In the genomic region with DNA sequence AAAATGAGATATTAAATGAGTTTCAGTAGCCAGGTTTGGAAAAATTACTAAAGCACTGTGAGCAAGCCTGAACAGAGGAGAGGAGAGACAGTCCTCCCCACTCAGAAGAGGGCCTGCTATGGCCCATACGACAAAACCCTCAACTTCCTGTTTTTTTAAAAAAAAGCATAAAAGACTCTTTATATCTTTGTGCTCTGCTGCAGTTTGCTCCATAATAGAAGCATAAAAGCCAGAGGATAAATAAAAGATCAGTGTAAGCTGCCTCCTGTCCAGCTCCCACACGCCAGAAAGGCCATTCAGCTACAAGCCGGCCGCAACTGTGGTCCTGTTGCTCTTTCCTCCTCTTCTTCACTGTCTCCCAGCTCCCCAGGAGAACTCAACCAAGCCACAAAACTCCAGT, we compare ENCODE assay signal across 18 cellular contexts. TPM values are rescaled to one million over a fixed set of nuclear protein-coding genes. Genes with fewer than 3 reads are reported as not detected.
DNase-seq lines count a peak whose midpoint lies in the region; ATAC-seq, FAIRE-seq and TF ChIP-seq lines count a peak whose summit lies in the region.
"Had no signal": no experiment of that assay in that cellular context is flagged by ENCODE, and none has a peak within 500 bp of the region (broad histone marks: within the 10 kb centered on the region; RNA-seq: fewer than 3 reads in every experiment).

No MANE protein-coding gene starts in this region.

- TF ChIP-seq CTCF in HL-60 (IDR thresholded peaks at IDR 0.05; ENCODE audit: insufficient read depth, low read length): no peak
- TF ChIP-seq CTCF in tibial nerve (IDR thresholded peaks at IDR 0.05): no peak

- H3K9me3 Mint-ChIP-seq in activated CD8-positive, alpha-beta T cell treated with anti-CD3 and anti-CD28 coated beads, Interleukin-2, amount 10 ng/mL, durations not matched to agents 7 days and 5 days (ENCODE audit: insufficient read depth): no peaks in the 10 kb centered on the region
- H3K9me3 Mint-ChIP-seq: activated naive CD4-positive, alpha-beta T cell treated with anti-CD3 and anti-CD28 coated beads, Interleukin-2, amount 10 ng/mL, durations not matched to agents 7 days and 5 days; activated T-cell treated with anti-CD3 and anti-CD28 coated beads, Interleukin-2, amount 50 U/mL, for 4 hours had no signal

- FAIRE-seq in endometrium (lab: Jason Lieb, UNC): peak; percentile 39
- FAIRE-seq: astrocyte, G401.6 had no signal

- H3K9me3 ChIP-seq in tibial nerve: no peaks in the 10 kb centered on the region
- H3K9me3 ChIP-seq: HAP-1, lower lobe of right lung, transverse colon had no signal

- POLR2A ChIA-PET in activated CD8-positive, alpha-beta T cell treated with anti-CD3 and anti-CD28 coated beads, Interleukin-2, amount 10 ng/mL, durations not matched to agents 7 days and 5 days (lab: Charles Lee): no interaction called here

- TF ChIP-seq EP300 in tibial nerve (IDR thresholded peaks at IDR 0.05): peak; percentile 35 to 56

- no peak overlapping the region for H3K4me3 Mint-ChIP-seq in activated CD8-positive, alpha-beta T cell treated with anti-CD3 and anti-CD28 coated beads, Interleukin-2, amount 10 ng/mL, durations not matched to agents 7 days and 5 days
- H3K4me3 Mint-ChIP-seq: activated naive CD4-positive, alpha-beta T cell treated with anti-CD3 and anti-CD28 coated beads, Interleukin-2, amount 10 ng/mL, durations not matched to agents 7 days and 5 days; activated T-cell treated with anti-CD3 and anti-CD28 coated beads, Interleukin-2, amount 50 U/mL, for 4 hours had no signal

- CTCF ChIA-PET in activated CD8-positive, alpha-beta T cell treated with anti-CD3 and anti-CD28 coated beads, Interleukin-2, amount 10 ng/mL, durations not matched to agents 7 days and 5 days (lab: Charles Lee): interaction anchor here (0.9 to 1.2 kb wide), 2 partner anchors 26 to 55 kb away, joined by 3 to 5 read pairs; no protein-coding TSS in a partner anchor

- WGBS in tibial nerve, 2 donors: 39 to 46% methylated on average over 4 of the region's 4 CpGs

- peaks cover 0 to 98% (median 5%) of the 10 kb centered on the region in 3 donors for H3K36me3 ChIP-seq in tibial nerve

- H3K4me1 Mint-ChIP-seq in activated CD8-positive, alpha-beta T cell treated with anti-CD3 and anti-CD28 coated beads, Interleukin-2, amount 10 ng/mL, durations not matched to agents 7 days and 5 days (ENCODE audit: low read depth): peaks cover 6% of the 10 kb centered on the region

- H3K27ac Mint-ChIP-seq in activated CD8-positive, alpha-beta T cell treated with anti-CD3 and anti-CD28 coated beads, Interleukin-2, amount 10 ng/mL, durations not matched to agents 7 days and 5 days: no peak overlapping the region
- H3K27ac Mint-ChIP-seq: activated naive CD4-positive, alpha-beta T cell treated with anti-CD3 and anti-CD28 coated beads, Interleukin-2, amount 10 ng/mL, durations not matched to agents 7 days and 5 days had no signal

- peak in 1 of 2 experiments; percentile 58 for DNase-seq in HL-60 (ENCODE audit: low read depth in 1 of 2, low spot score in 1 of 2)
- DNase-seq in NOMO-1 treated with dmso at 0.1 percent for 144 hours (lab: John Stamatoyannopoulos, UW; ENCODE audit: unreplicated experiment): peak; percentile 46
- no peak for DNase-seq in tibial nerve (ENCODE audit: low spot score in 2 of 2)
- DNase-seq in D341Med (ENCODE audit: low spot score): no peak
- no peak for DNase-seq in activated CD8-positive, alpha-beta T cell treated with anti-CD3 and anti-CD28 coated beads, Interleukin-2, amount 10 ng/mL, durations not matched to agents 7 days and 5 days
- no peak for DNase-seq in NCI-H2196 treated with DMSO at 0.1 percent for 48 hours (lab: John Stamatoyannopoulos, UW; ENCODE audit: unreplicated experiment)
- DNase-seq: activated CD4-positive, alpha-beta T cell treated with anti-CD3 and anti-CD28 coated beads, Interleukin-2, amount 50 U/mL, for 48 hours; activated naive CD4-positive, alpha-beta T cell treated with anti-CD3 and anti-CD28 coated beads, Interleukin-2, amount 10 ng/mL, durations not matched to agents 7 days and 5 days; activated T-cell treated with anti-CD3 and anti-CD28 coated beads, Interleukin-2, amount 50 U/mL, for 4 hours; lower lobe of right lung; NCI-H1694 treated with DMSO at 0.1 percent for 48 hours; NCI-H226; transverse colon had no signal

- no peak for ATAC-seq in activated CD8-positive, alpha-beta T cell treated with anti-CD3 and anti-CD28 coated beads, Interleukin-2, amount 10 ng/mL, durations not matched to agents 7 days and 5 days
- ATAC-seq: activated T-cell treated with anti-CD3 and anti-CD28 coated beads, Interleukin-2, amount 50 U/mL, for 4 hours; lower lobe of right lung had no signal

- no peaks in the 10 kb centered on the region for H3K27me3 Mint-ChIP-seq in activated CD8-positive, alpha-beta T cell treated with anti-CD3 and anti-CD28 coated beads, Interleukin-2, amount 10 ng/mL, durations not matched to agents 7 days and 5 days (ENCODE audit: low read depth)

- H3K27me3 ChIP-seq in HL-60 (ENCODE audit: insufficient read depth, poor library complexity, severe bottlenecking): no peaks in the 10 kb centered on the region
- H3K27me3 ChIP-seq in tibial nerve: no peaks in the 10 kb centered on the region
- H3K27me3 ChIP-seq: transverse colon had no signal

- H3K4me3 ChIP-seq in HL-60 (replicated peaks; ENCODE audit: insufficient read depth, low read length) (no peak overlapping the region), tibial nerve (no peak overlapping the region)
- H3K4me3 ChIP-seq: HAP-1, lower lobe of right lung, transverse colon had no signal

- H3K36me3 Mint-ChIP-seq in activated CD8-positive, alpha-beta T cell treated with anti-CD3 and anti-CD28 coated beads, Interleukin-2, amount 10 ng/mL, durations not matched to agents 7 days and 5 days (ENCODE audit: low read depth): no peaks in the 10 kb centered on the region
- H3K36me3 Mint-ChIP-seq: activated naive CD4-positive, alpha-beta T cell treated with anti-CD3 and anti-CD28 coated beads, Interleukin-2, amount 10 ng/mL, durations not matched to agents 7 days and 5 days had no signal

- H3K4me1 ChIP-seq in tibial nerve: peaks cover 0 to 22% (median 9%) of the 10 kb centered on the region in 4 donors
- H3K4me1 ChIP-seq: HAP-1, lower lobe of right lung, parathyroid adenoma had no signal

- TF ChIP-seq POLR2A in tibial nerve (IDR thresholded peaks at IDR 0.05): peak in 1 of 2 donors; percentile 40

- H3K27ac ChIP-seq in HL-60 (replicated peaks) (peak overlapping the region; percentile 64), tibial nerve (peak overlapping the region; percentile 6 to 85 (median 72))
- H3K27ac ChIP-seq: lower lobe of right lung, parathyroid adenoma, transverse colon had no signal

RNA-seq across cellular contexts. Expression of gene NID1, which starts 37.8 kb away (rescaled TPM):
- 100 to 1,000 TPM; 192 to 321 (median 215) TPM for total RNA-seq in tibial nerve
- total RNA-seq in activated CD8-positive, alpha-beta T cell treated with anti-CD3 and anti-CD28 coated beads, Interleukin-2, amount 10 ng/mL, durations not matched to agents 7 days and 5 days: under 1 TPM in 1 of 2 experiments, not detected in 1; 0.05 TPM

Comparison
In these comparisons a context has a peak if more than half of its experiments do, and no peak if none do; other contexts are left out.
1. RNA of gene NID1, which starts 37.8 kb away (total RNA-seq): 192 to 321 TPM in tibial nerve; 0.05 TPM in activated CD8-positive, alpha-beta T cell treated with anti-CD3 and anti-CD28 coated beads, Interleukin-2, amount 10 ng/mL, durations not matched to agents 7 days and 5 days; every median in the first group is over 100 times any median in the second.